17 cellular contexts compared by ENCODE assay signal in genomic region chr4:53459548-53459947, GRCh38.
DNase-seq lines count a peak whose midpoint lies in the region; ATAC-seq, FAIRE-seq and TF ChIP-seq lines count a peak whose summit lies in the region.
"Had no signal": no experiment of that assay in that cellular context is flagged by ENCODE, and none has a peak within 500 bp of the region (broad histone marks: within the 10 kb centered on the region; RNA-seq: fewer than 3 reads in every experiment).

No MANE protein-coding gene starts in this region.

- ATAC-seq in HG02763 (IDR thresholded peaks at IDR 0.05; ENCODE audit: unreplicated experiment) (no peak), HG02642 (IDR thresholded peaks at IDR 0.05; ENCODE audit: poor library complexity, unreplicated experiment) (no peak)
- ATAC-seq: activated CD8-positive, alpha-beta memory T cell treated with anti-CD3 and anti-CD28 coated beads, Interleukin-2, amount 10 ng/mL, durations not matched to agents 7 days and 5 days; gastroesophageal sphincter had no signal

- peaks cover 8% of the 10 kb centered on the region for H3K4me1 ChIP-seq in endothelial cell of umbilical vein (ENCODE audit: control insufficient read depth, extremely low read depth, insufficient read depth, low read length)
- H3K4me1 ChIP-seq: gastroesophageal sphincter, left ventricle myocardium inferior, tibial artery had no signal

- no peak for TF ChIP-seq CTCF in endothelial cell of umbilical vein (IDR thresholded peaks at IDR 0.05; ENCODE audit: extremely low read depth in 1 of 2, insufficient read depth in 1 of 2, low read depth in 1 of 2, low read length in 2 of 2)

- H3K4me2 ChIP-seq in endothelial cell of umbilical vein (ENCODE audit: insufficient read depth, low read length): no peak overlapping the region

- peaks cover 2 to 15% of the 10 kb centered on the region in 2 experiments for H3K36me3 ChIP-seq in endothelial cell of umbilical vein (ENCODE audit: control insufficient read depth in 2 of 2, extremely low read depth in 1 of 2, insufficient read depth in 2 of 2, low read length in 2 of 2)

- H3K4me3 ChIP-seq in endothelial cell of umbilical vein (replicated peaks in 1 of 3; ENCODE audit: insufficient read depth in 1 of 3, low read depth in 1 of 3, low read length in 3 of 3): no peak overlapping the region
- H3K4me3 ChIP-seq: gastroesophageal sphincter, left ventricle myocardium inferior, SJSA1, tibial artery had no signal

- no peaks in the 10 kb centered on the region for H3K79me2 ChIP-seq in endothelial cell of umbilical vein (ENCODE audit: control insufficient read depth, insufficient read depth, low read length)

- no peak overlapping the region for H2AFZ ChIP-seq in endothelial cell of umbilical vein (ENCODE audit: low read depth, low read length)

- intact Hi-C loops in endothelial cell of umbilical vein (cut with micrococcal nuclease): loop anchor here (10.0 kb wide), 1 partner anchor 445 kb away; no protein-coding TSS in a partner anchor

- dilution Hi-C loops in endothelial cell of umbilical vein (cut with MboI; ENCODE audit: extremely low pct_ligation_motif_present, low sequenced_read_pairs): no loop called here

- peak; percentile 64 for DNase-seq in EL
- DNase-seq in NCI-H2029 (lab: John Stamatoyannopoulos, UW): peak; percentile 39
- DNase-seq in endothelial cell of umbilical vein (ENCODE audit: low read depth, low spot score): peak; percentile 24
- DNase-seq in mucosa of gallbladder (ENCODE audit: low spot score): peak; percentile 13
- no peak for DNase-seq in activated gamma-delta T cell treated with Interleukin-2 at 50 U/mL for 16 hours
- DNase-seq in NCI-H1105 (lab: John Stamatoyannopoulos, UW): no peak
- DNase-seq: activated CD8-positive, alpha-beta memory T cell treated with anti-CD3 and anti-CD28 coated beads, Interleukin-2, amount 10 ng/mL, durations not matched to agents 7 days and 5 days; activated naive CD8-positive, alpha-beta T cell treated with anti-CD3 and anti-CD28 coated beads for 36 hours; left ventricle myocardium inferior; NCI-H1105 treated with DMSO at 0.1 percent for 48 hours; NCI-H526 treated with DMSO at 0.1 percent for 48 hours; stimulated activated CD4-positive, alpha-beta T cell treated with anti-CD3 and anti-CD28 coated beads, Interleukin-12 subunit alpha, Interleukin-12 subunit beta, amount 100 ng/mL, for 4 hours; tibial artery had no signal

- no TSS peak for BruUV-seq in endothelial cell of umbilical vein (replicated peaks; lab: Mats Ljungman, UMichigan)

- H3K9ac ChIP-seq in endothelial cell of umbilical vein (replicated peaks; ENCODE audit: extremely low read depth, insufficient read depth, low read length): no peak overlapping the region

- no peaks in the 10 kb centered on the region for H3K9me1 ChIP-seq in endothelial cell of umbilical vein (replicated peaks; ENCODE audit: control insufficient read depth, extremely low read depth, insufficient read depth, low read length)

- no peaks in the 10 kb centered on the region for H3K9me3 ChIP-seq in endothelial cell of umbilical vein (replicated peaks; ENCODE audit: control insufficient read depth, insufficient read depth, low read length)
- H3K9me3 ChIP-seq: gastroesophageal sphincter, left ventricle myocardium inferior, SJSA1, tibial artery had no signal

- no peak overlapping the region for H3K27ac ChIP-seq in endothelial cell of umbilical vein (ENCODE audit: insufficient read depth, low read depth, low read length)
- H3K27ac ChIP-seq: gastroesophageal sphincter, left ventricle myocardium inferior, SJSA1, tibial artery had no signal

- TF ChIP-seq POLR2A in endothelial cell of umbilical vein (IDR thresholded peaks at IDR 0.05; ENCODE audit: low read depth, low read length): no peak

- POLR2A ChIA-PET in endothelial cell of umbilical vein (lab: Charles Lee): no interaction called here

- CTCF ChIA-PET in endothelial cell of umbilical vein (lab: Charles Lee): interaction anchor here (1.0 to 1.5 kb wide), 2 partner anchors 27 to 142 kb away, joined by 4 to 5 read pairs; no protein-coding TSS in a partner anchor

- peak; percentile 63 for FAIRE-seq in endothelial cell of umbilical vein (lab: Jason Lieb, UNC)

- H4K20me1 ChIP-seq in endothelial cell of umbilical vein (replicated peaks; ENCODE audit: control insufficient read depth, extremely low read depth, insufficient read depth, low read length): no peaks in the 10 kb centered on the region

- no peaks in the 10 kb centered on the region for H3K27me3 ChIP-seq in endothelial cell of umbilical vein (ENCODE audit: control insufficient read depth in 2 of 2, insufficient read depth in 2 of 2, low read length in 2 of 2)
- H3K27me3 ChIP-seq: gastroesophageal sphincter, SJSA1, tibial artery had no signal

TF ChIP-seq in endothelial cell of umbilical vein, 7 proteins besides CTCF, POLR2A, EP300 and RAD21:
- TF ChIP-seq JUN (IDR thresholded peaks at IDR 0.05; ENCODE audit: borderline replicate concordance, insufficient read depth, insufficient read length, low read depth) (peak; percentile 18), GATA2 (IDR thresholded peaks at IDR 0.05; ENCODE audit: insufficient read depth, insufficient read length, low read depth, low read length) (no peak), MYC (IDR thresholded peaks at IDR 0.05; ENCODE audit: low read depth, low read length) (no peak), FOS (IDR thresholded peaks at IDR 0.05; ENCODE audit: borderline replicate concordance, insufficient read depth, low read length) (peak; percentile 57), POLR2AphosphoS5 (IDR thresholded peaks at IDR 0.05; ENCODE audit: insufficient read depth, low read depth, low read length) (no peak), MAX (IDR thresholded peaks at IDR 0.05; ENCODE audit: insufficient read depth, insufficient read length) (no peak), EZH2 (IDR thresholded peaks at IDR 0.05; ENCODE audit: borderline replicate concordance, low read depth, low read length, severe bottlenecking) (no peak)

Comparison
In these comparisons a context has a peak if more than half of its experiments do, and no peak if none do; other contexts are left out.
1. DNase-seq: peak in EL (single experiment), NCI-H2029 (single experiment), endothelial cell of umbilical vein (single experiment) and mucosa of gallbladder (single experiment); none in activated gamma-delta T cell treated with Interleukin-2 at 50 U/mL for 16 hours (single experiment) and NCI-H1105 (single experiment).